ENCODE assay signal across 5 cellular contexts in genomic region chr4:178535939-178536579, GRCh38.
"Had no signal": no experiment of that assay in that cellular context is flagged by ENCODE, and none has a peak within 500 bp of the region (broad histone marks: within the 10 kb centered on the region; RNA-seq: fewer than 3 reads in every experiment).

No MANE protein-coding gene starts in this region.

- FAIRE-seq: HTR-8/SVneo, K562 had no signal

- H3K4me3 ChIP-seq: K562 had no signal

- ATAC-seq: K562 had no signal

- H3K27ac ChIP-seq: HL-60 had no signal

- DNase-seq: IMR-90, KBM-7 had no signal
